Comparison of ENCODE assay signal across 30 cellular contexts in genomic region chr1:170225735-170226524, GRCh38.
A peak's percentile ranks its signal among the peaks of the same experiment; 100 is the strongest.
DNase-seq lines count a peak whose midpoint lies in the region; ATAC-seq and TF ChIP-seq lines count a peak whose summit lies in the region.
"Had no signal": no experiment of that assay in that cellular context is flagged by ENCODE, and none has a peak within 500 bp of the region (broad histone marks: within the 10 kb centered on the region; RNA-seq: fewer than 3 reads in every experiment).

No MANE protein-coding gene starts in this region.

- no peak for ATAC-seq in GM21737 (IDR thresholded peaks at IDR 0.05; ENCODE audit: unreplicated experiment)
- no peak for ATAC-seq in effector memory CD8-positive, alpha-beta T cell (replicated peaks)
- ATAC-seq: activated CD4-positive, alpha-beta T cell treated with anti-CD3 and anti-CD28 coated beads for 36 hours; activated T-cell treated with anti-CD3 and anti-CD28 coated beads, Interleukin-2, amount 50 U/mL, for 4 hours; heart left ventricle; left colon; naive thymus-derived CD4-positive, alpha-beta T cell; stimulated activated memory B cell treated with anti-CD40 and anti-IgM and Interleukin-4, amounts not matched to agents 10 μg/mL and 1 μg/mL and 100 μg/mL, for 72 hours had no signal

- no peaks in the 10 kb centered on the region for H3K79me2 ChIP-seq in SK-N-SH (ENCODE audit: insufficient read depth)

- POLR2A ChIA-PET in SK-N-SH (lab: Yijun Ruan, JAX): no interaction called here

- TF ChIP-seq RAD21 in SK-N-SH (IDR thresholded peaks at IDR 0.05; ENCODE audit: low read length): no peak

- WGBS in SK-N-SH (ENCODE audit: low lambda C conversion rate): 32% methylated on average over 2 of the region's 2 CpGs

- no peak overlapping the region for H3K4me3 Mint-ChIP-seq in effector memory CD8-positive, alpha-beta T cell
- H3K4me3 Mint-ChIP-seq: activated CD4-positive, alpha-beta T cell treated with anti-CD3 and anti-CD28 coated beads for 36 hours; activated naive CD4-positive, alpha-beta T cell treated with anti-CD3 and anti-CD28 coated beads for 36 hours; activated T-cell treated with anti-CD3 and anti-CD28 coated beads, Interleukin-2, amount 50 U/mL, for 4 hours; B cell; endodermal cell; naive thymus-derived CD4-positive, alpha-beta T cell; stimulated activated memory B cell treated with anti-CD40 and anti-IgM and Interleukin-4, amounts not matched to agents 10 μg/mL and 1 μg/mL and 100 μg/mL, for 72 hours had no signal

- H3K27me3 ChIP-seq in SK-N-SH (ENCODE audit: insufficient read depth): no peaks in the 10 kb centered on the region
- H3K27me3 ChIP-seq in uterus: no peaks in the 10 kb centered on the region
- H3K27me3 ChIP-seq: breast epithelium, esophagus squamous epithelium, heart left ventricle, Peyer's patch, spleen, testis had no signal

- no peaks in the 10 kb centered on the region for H4K20me1 ChIP-seq in SK-N-SH (ENCODE audit: insufficient read depth)

- H3K36me3 ChIP-seq in SK-N-SH (replicated peaks in 1 of 2; ENCODE audit: control insufficient read depth in 1 of 2, insufficient read depth in 2 of 2, low read length in 1 of 2): no peaks in the 10 kb centered on the region
- H3K36me3 ChIP-seq in uterus: no peaks in the 10 kb centered on the region
- H3K36me3 ChIP-seq: breast epithelium, esophagus squamous epithelium, HAP-1, heart left ventricle, Peyer's patch, spleen had no signal

- CTCF ChIA-PET in SK-N-SH (lab: Yijun Ruan, JAX): no interaction called here

- H3K9me2 ChIP-seq in SK-N-SH: no peaks in the 10 kb centered on the region

- H3K36me3 Mint-ChIP-seq in effector memory CD8-positive, alpha-beta T cell (ENCODE audit: insufficient read depth): no peaks in the 10 kb centered on the region
- H3K36me3 Mint-ChIP-seq: naive thymus-derived CD4-positive, alpha-beta T cell; stimulated activated memory B cell treated with anti-CD40 and anti-IgM and Interleukin-4, amounts not matched to agents 10 μg/mL and 1 μg/mL and 100 μg/mL, for 72 hours had no signal

- TF ChIP-seq POLR2A in uterus (IDR thresholded peaks at IDR 0.05): no peak

- peaks cover 30 to 37% of the 10 kb centered on the region in 2 donors for H3K27me3 Mint-ChIP-seq in effector memory CD8-positive, alpha-beta T cell

- H3K4me1 Mint-ChIP-seq in effector memory CD8-positive, alpha-beta T cell (ENCODE audit: low read depth in 2 of 2): no peaks in the 10 kb centered on the region
- H3K4me1 Mint-ChIP-seq: activated CD4-positive, alpha-beta T cell treated with anti-CD3 and anti-CD28 coated beads for 36 hours; B cell; endodermal cell; naive thymus-derived CD4-positive, alpha-beta T cell; stimulated activated memory B cell treated with anti-CD40 and anti-IgM and Interleukin-4, amounts not matched to agents 10 μg/mL and 1 μg/mL and 100 μg/mL, for 72 hours had no signal

- H2AFZ ChIP-seq in SK-N-SH (ENCODE audit: low read depth): peak overlapping the region; percentile 40; the same call in 1 of the 2 replicates

- intact Hi-C loops in uterus (cut with DNase I; ENCODE audit: low total_unique reads): no loop called here

- TF ChIP-seq EP300 in SK-N-SH (IDR thresholded peaks at IDR 0.05; ENCODE audit: borderline replicate concordance in 1 of 2, low read depth in 1 of 2, low read length in 1 of 2): no peak

- H3K9me3 ChIP-seq in SK-N-SH: no peaks in the 10 kb centered on the region
- no peaks in the 10 kb centered on the region for H3K9me3 ChIP-seq in uterus
- H3K9me3 ChIP-seq: breast epithelium, esophagus squamous epithelium, HAP-1, heart left ventricle, Peyer's patch, testis had no signal

- peak; percentile 35 for DNase-seq in GM03348 (ENCODE audit: low spot score)
- no peak for DNase-seq in SK-N-SH
- peak; percentile 14 to 44 for DNase-seq in foreskin fibroblast
- no peak for DNase-seq in uterus
- DNase-seq in effector CD8-positive, alpha-beta T cell (lab: John Stamatoyannopoulos, UW): no peak
- no peak for DNase-seq in effector memory CD8-positive, alpha-beta T cell
- DNase-seq: activated CD4-positive, alpha-beta T cell treated with anti-CD3 and anti-CD28 coated beads for 36 hours; activated naive CD4-positive, alpha-beta T cell treated with anti-CD3 and anti-CD28 coated beads for 36 hours; activated T-cell treated with anti-CD3 and anti-CD28 coated beads, Interleukin-2, amount 50 U/mL, for 4 hours; amniotic stem cell; DMS79; endodermal cell; esophagus squamous epithelium; heart left ventricle; left colon; MV-4-11; naive thymus-derived CD4-positive, alpha-beta T cell; NCI-H146; NCI-H510A; occipital lobe; Peyer's patch; spleen; stimulated activated CD4-positive, alpha-beta T cell treated with anti-CD3 and anti-CD28 coated beads, Interleukin-4, amount 100 ng/mL, for 1 hour; T-helper 1 cell; testis had no signal

- H3K4me2 ChIP-seq in SK-N-SH: no peak overlapping the region

- no peak overlapping the region for H3K9ac ChIP-seq in SK-N-SH

- H3K4me1 ChIP-seq in SK-N-SH (ENCODE audit: control insufficient read depth in 1 of 2, insufficient read depth in 2 of 2, low read depth in 1 of 2, low read length in 1 of 2): peaks cover 0 to 7% of the 10 kb centered on the region in 2 experiments; a peak in 2 of 4 replicates
- peaks cover 0 to 5% of the 10 kb centered on the region in 2 donors for H3K4me1 ChIP-seq in uterus
- H3K4me1 ChIP-seq: breast epithelium, esophagus squamous epithelium, HAP-1, Peyer's patch, spleen, testis had no signal

- H3K9me3 Mint-ChIP-seq in effector memory CD8-positive, alpha-beta T cell: no peaks in the 10 kb centered on the region
- H3K9me3 Mint-ChIP-seq: activated T-cell treated with anti-CD3 and anti-CD28 coated beads, Interleukin-2, amount 50 U/mL, for 4 hours; endodermal cell had no signal

- H3K27ac ChIP-seq in SK-N-SH (ENCODE audit: low read depth in 2 of 2, low read length in 1 of 2) (peak overlapping the region; percentile 41 to 90), uterus (peak overlapping the region; percentile 42 to 60)
- H3K27ac ChIP-seq: breast epithelium, esophagus squamous epithelium, Peyer's patch, spleen had no signal

- no peaks in the 10 kb centered on the region for H3F3A ChIP-seq in SK-N-SH (replicated peaks; ENCODE audit: insufficient read depth)

- no peak overlapping the region for H3K4me3 ChIP-seq in SK-N-SH (ENCODE audit: low read depth in 2 of 2, low read length in 1 of 2)
- no peak overlapping the region for H3K4me3 ChIP-seq in foreskin fibroblast (ENCODE audit: low read depth in 1 of 2, low read length in 2 of 2)
- no peak overlapping the region for H3K4me3 ChIP-seq in uterus
- H3K4me3 ChIP-seq: breast epithelium, esophagus squamous epithelium, HAP-1, heart left ventricle, Peyer's patch, spleen, testis had no signal

- TF ChIP-seq CTCF in SK-N-SH (IDR thresholded peaks at IDR 0.05) (no peak), foreskin fibroblast (IDR thresholded peaks at IDR 0.05; ENCODE audit: low read depth, low read length) (no peak), uterus (IDR thresholded peaks at IDR 0.05) (no peak)

- no peak overlapping the region for H3K27ac Mint-ChIP-seq in effector memory CD8-positive, alpha-beta T cell
- H3K27ac Mint-ChIP-seq: activated CD4-positive, alpha-beta T cell treated with anti-CD3 and anti-CD28 coated beads for 36 hours; activated naive CD4-positive, alpha-beta T cell treated with anti-CD3 and anti-CD28 coated beads for 36 hours; B cell; endodermal cell; naive thymus-derived CD4-positive, alpha-beta T cell; stimulated activated memory B cell treated with anti-CD40 and anti-IgM and Interleukin-4, amounts not matched to agents 10 μg/mL and 1 μg/mL and 100 μg/mL, for 72 hours had no signal

TF ChIP-seq in SK-N-SH, 30 proteins besides CTCF, POLR2A, EP300 and RAD21:
- TF ChIP-seq JUND (IDR thresholded peaks at IDR 0.05) (no peak), TCF12 (IDR thresholded peaks at IDR 0.05) (peak; percentile 35; the same call in 1 of the 2 replicates), POLR2AphosphoS5 (IDR thresholded peaks at IDR 0.05; ENCODE audit: low read depth, low read length) (no peak), PBX3 (IDR thresholded peaks at IDR 0.05) (0 out of 2 replicates have a peak, but pooled peaks have one; percentile 9), NFIC (IDR thresholded peaks at IDR 0.05; ENCODE audit: borderline replicate concordance) (peak; percentile 17; the same call in 1 of the 2 replicates), RFX5 (IDR thresholded peaks at IDR 0.05; ENCODE audit: low read length) (no peak)

Comparison
In these comparisons a context has a peak if more than half of its experiments do, and no peak if none do; other contexts are left out.
1. DNase-seq: peak in GM03348 (single experiment) and foreskin fibroblast (2 of 2); none in SK-N-SH (single experiment), uterus (0 of 2), effector CD8-positive, alpha-beta T cell (single experiment) and effector memory CD8-positive, alpha-beta T cell (0 of 3).